Comparison of ENCODE assay signal across 10 cellular contexts in genomic region chr18:48937869-48938750, GRCh38. TPM values are rescaled to one million over a fixed set of nuclear protein-coding genes. Genes with fewer than 3 reads are reported as not detected.
DNase-seq lines count a peak whose midpoint lies in the region; ATAC-seq, FAIRE-seq and TF ChIP-seq lines count a peak whose summit lies in the region.
"Had no signal": no experiment of that assay in that cellular context is flagged by ENCODE, and none has a peak within 500 bp of the region (broad histone marks: within the 10 kb centered on the region; RNA-seq: fewer than 3 reads in every experiment).

No MANE protein-coding gene starts in this region.

- peak; percentile 5 for FAIRE-seq in GM12891 (lab: Jason Lieb, UNC)
- FAIRE-seq: G401.6 had no signal

- CTCF ChIA-PET in RWPE1 (lab: Yijun Ruan, JAX) = interaction anchor here (0.8 to 1.1 kb wide), 2 partner anchors 9 to 11 kb away, joined by 4 read pairs; no protein-coding TSS in a partner anchor

- peaks cover 0 to 41% (median 0%) of the 10 kb centered on the region in 6 donors for H3K36me3 ChIP-seq in spleen

- WGBS in right cardiac atrium = 40% methylated on average over 6 of the region's 6 CpGs
- WGBS in spleen, 5 donors = 77 to 89% (median 86%) methylated on average over 6 of the region's 6 CpGs

- no peak for DNase-seq in GM12891 (ENCODE audit: insufficient read length, low spot score)
- no peak for DNase-seq in RWPE1 (ENCODE audit: low spot score)
- DNase-seq in right cardiac atrium = peak in 1 of 3 donors; percentile 69
- DNase-seq in spleen = no peak
- DNase-seq: NCI-H345; stimulated activated naive B cell treated with anti-CD40 and anti-IgM and Interleukin-4, amounts not matched to agents 10 μg/mL and 1 μg/mL and 100 μg/mL, for 72 hours had no signal

- no peak for TF ChIP-seq POLR2A in GM12891 (IDR thresholded peaks at IDR 0.05; ENCODE audit: low read depth, low read length)
- no peak for TF ChIP-seq POLR2A in spleen (IDR thresholded peaks at IDR 0.05)

- intact Hi-C loops in right cardiac atrium (cut with DNase I) = loop anchor here in 2 of 4 donors (10.0 kb wide), 2 partner anchors 113 to 253 kb away; no protein-coding TSS in a partner anchor
- intact Hi-C loops in spleen (cut with DNase I; ENCODE audit: low total_unique reads) = no loop called here

- H3K27me3 ChIP-seq in right cardiac atrium (ENCODE audit: control insufficient read depth, insufficient read depth) (no peaks in the 10 kb centered on the region), spleen (replicated peaks in 1 of 7) (no peaks in the 10 kb centered on the region)

- peak overlapping the region; percentile 3 for H3K4me3 ChIP-seq in right cardiac atrium (ENCODE audit: low read length)
- no peak overlapping the region for H3K4me3 ChIP-seq in spleen

- H3K9me3 ChIP-seq in right cardiac atrium (ENCODE audit: control insufficient read depth, low read length) = no peaks in the 10 kb centered on the region
- H3K9me3 ChIP-seq in spleen = no peaks in the 10 kb centered on the region

- ATAC-seq in right cardiac atrium = no peak
- ATAC-seq in GM21390 (IDR thresholded peaks at IDR 0.05; ENCODE audit: unreplicated experiment) = no peak
- ATAC-seq in HG02759 (IDR thresholded peaks at IDR 0.05; ENCODE audit: unreplicated experiment) = no peak
- no peak for ATAC-seq in GM21447 (IDR thresholded peaks at IDR 0.05; ENCODE audit: unreplicated experiment)

- TF ChIP-seq CTCF in RWPE1 (conservative IDR thresholded peaks at IDR 0.05; ENCODE audit: low read depth) (no peak), spleen (IDR thresholded peaks at IDR 0.05 in 8 of 11, conservative IDR thresholded peaks at IDR 0.05 in 3 of 11) (no peak)

- peaks cover 49% of the 10 kb centered on the region for H3K4me1 ChIP-seq in right cardiac atrium (ENCODE audit: control insufficient read depth, insufficient read depth, low read length)
- peaks cover 75 to 100% (median 97%) of the 10 kb centered on the region in 6 donors for H3K4me1 ChIP-seq in spleen

- POLR2A ChIA-PET in RWPE1 (lab: Yijun Ruan, JAX; ENCODE audit: low non-redundant PET) = interaction anchor here (0.6 kb wide), 1 partner anchor 19 kb away, joined by 3 read pairs; no protein-coding TSS in a partner anchor

- H3K27ac ChIP-seq in RWPE1 (peak overlapping the region; percentile 90), right cardiac atrium (ENCODE audit: low read length) (peak overlapping the region; percentile 94), spleen (peak overlapping the region in 7 of 8 donors; percentile 17 to 82 (median 79))

TF ChIP-seq in GM12891, 5 proteins besides CTCF, POLR2A, EP300 and RAD21:
- TF ChIP-seq POLR2AphosphoS5 (IDR thresholded peaks at IDR 0.05; ENCODE audit: low read depth, low read length) (no peak), SPI1 (IDR thresholded peaks at IDR 0.05; ENCODE audit: low read depth, low read length) (no peak), PAX5 (IDR thresholded peaks at IDR 0.05; ENCODE audit: insufficient read depth, low read length, severe bottlenecking) (no peak), TAF1 (IDR thresholded peaks at IDR 0.05; ENCODE audit: low read depth, low read length) (no peak), POU2F2 (IDR thresholded peaks at IDR 0.05; ENCODE audit: low read depth, low read length) (no peak)

RNA-seq across cellular contexts. Expression of gene SMAD7, which starts 12.7 kb away (rescaled TPM):
- polyA plus RNA-seq in GM12891 (2012; ENCODE audit: low read depth, missing spikeins) = 4.7 TPM
- total RNA-seq in right cardiac atrium (10 to 100 TPM; 66.3 to 97.6 (median 94.3) TPM), spleen (10 to 100 TPM; 14.3 to 21.2 (median 16.2) TPM)
- polyA plus RNA-seq in right cardiac atrium (34.8 TPM), spleen (1 to 10 TPM; 2.5 to 5.4 (median 4.6) TPM)
